Comparison of ENCODE assay signal across 1 cellular context in the genomic region with DNA sequence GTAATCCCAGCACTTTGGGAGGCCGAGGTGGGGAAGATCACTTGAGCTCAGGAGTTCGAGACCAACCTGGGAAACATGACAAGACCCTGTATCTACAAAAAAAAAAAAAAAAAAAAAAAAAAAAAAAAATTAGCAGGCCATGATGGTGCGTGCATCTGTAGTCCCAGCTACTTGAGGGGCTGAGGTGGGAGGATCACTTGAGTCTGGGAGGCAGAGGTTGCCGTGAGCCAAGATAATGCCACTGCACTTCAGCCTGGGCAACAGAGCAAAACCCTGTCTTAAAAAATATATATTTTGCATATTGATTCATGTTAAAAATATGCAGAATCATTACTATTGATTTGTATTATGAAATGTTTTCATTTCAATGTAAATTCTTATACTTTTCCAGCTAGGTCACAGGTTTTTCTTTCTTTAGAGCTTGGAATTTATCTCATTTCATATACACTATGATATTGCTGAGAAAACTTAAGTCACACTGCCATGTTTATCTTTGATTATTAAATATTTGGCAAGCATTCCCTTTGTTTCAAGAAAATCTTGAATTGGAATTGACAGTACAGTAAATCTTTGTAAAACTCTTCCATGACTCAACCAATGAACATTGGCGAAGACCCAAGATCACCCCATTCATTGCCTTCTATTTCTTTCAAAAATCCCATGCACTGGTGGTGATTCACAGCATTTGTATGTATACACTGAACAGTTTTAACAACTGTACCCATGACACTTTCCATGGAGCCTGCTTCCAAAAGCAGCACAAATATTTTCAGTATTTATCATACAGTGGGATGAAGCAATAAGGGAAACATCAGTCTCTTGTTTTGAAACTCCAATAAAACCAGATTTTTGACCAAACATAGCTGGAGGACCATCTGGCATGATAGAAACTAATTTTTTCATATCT.
TF ChIP-seq lines count a peak whose summit lies in the region.

No MANE protein-coding gene starts in this region.

TF ChIP-seq in SK-N-SH, 30 proteins besides CTCF, POLR2A, EP300 and RAD21 (continued from another document):
- TF ChIP-seq, protein P1, sequence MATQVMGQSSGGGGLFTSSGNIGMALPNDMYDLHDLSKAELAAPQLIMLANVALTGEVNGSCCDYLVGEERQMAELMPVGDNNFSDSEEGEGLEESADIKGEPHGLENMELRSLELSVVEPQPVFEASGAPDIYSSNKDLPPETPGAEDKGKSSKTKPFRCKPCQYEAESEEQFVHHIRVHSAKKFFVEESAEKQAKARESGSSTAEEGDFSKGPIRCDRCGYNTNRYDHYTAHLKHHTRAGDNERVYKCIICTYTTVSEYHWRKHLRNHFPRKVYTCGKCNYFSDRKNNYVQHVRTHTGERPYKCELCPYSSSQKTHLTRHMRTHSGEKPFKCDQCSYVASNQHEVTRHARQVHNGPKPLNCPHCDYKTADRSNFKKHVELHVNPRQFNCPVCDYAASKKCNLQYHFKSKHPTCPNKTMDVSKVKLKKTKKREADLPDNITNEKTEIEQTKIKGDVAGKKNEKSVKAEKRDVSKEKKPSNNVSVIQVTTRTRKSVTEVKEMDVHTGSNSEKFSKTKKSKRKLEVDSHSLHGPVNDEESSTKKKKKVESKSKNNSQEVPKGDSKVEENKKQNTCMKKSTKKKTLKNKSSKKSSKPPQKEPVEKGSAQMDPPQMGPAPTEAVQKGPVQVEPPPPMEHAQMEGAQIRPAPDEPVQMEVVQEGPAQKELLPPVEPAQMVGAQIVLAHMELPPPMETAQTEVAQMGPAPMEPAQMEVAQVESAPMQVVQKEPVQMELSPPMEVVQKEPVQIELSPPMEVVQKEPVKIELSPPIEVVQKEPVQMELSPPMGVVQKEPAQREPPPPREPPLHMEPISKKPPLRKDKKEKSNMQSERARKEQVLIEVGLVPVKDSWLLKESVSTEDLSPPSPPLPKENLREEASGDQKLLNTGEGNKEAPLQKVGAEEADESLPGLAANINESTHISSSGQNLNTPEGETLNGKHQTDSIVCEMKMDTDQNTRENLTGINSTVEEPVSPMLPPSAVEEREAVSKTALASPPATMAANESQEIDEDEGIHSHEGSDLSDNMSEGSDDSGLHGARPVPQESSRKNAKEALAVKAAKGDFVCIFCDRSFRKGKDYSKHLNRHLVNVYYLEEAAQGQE (IDR thresholded peaks at IDR 0.05; ENCODE audit: low read depth, low read length), result no peak
- TF ChIP-seq, protein P2, sequence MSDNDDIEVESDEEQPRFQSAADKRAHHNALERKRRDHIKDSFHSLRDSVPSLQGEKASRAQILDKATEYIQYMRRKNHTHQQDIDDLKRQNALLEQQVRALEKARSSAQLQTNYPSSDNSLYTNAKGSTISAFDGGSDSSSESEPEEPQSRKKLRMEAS (IDR thresholded peaks at IDR 0.05; ENCODE audit: low read depth), result no peak; the same call in 1 of the 2 replicates
- TF ChIP-seq FOXJ3 (CRISPR knock-in tag; IDR thresholded peaks at IDR 0.05) (no peak), FOSL2 (IDR thresholded peaks at IDR 0.05; ENCODE audit: borderline replicate concordance, low read depth) (peak; percentile 97), NFIC (IDR thresholded peaks at IDR 0.05; ENCODE audit: borderline replicate concordance) (peak; percentile 100), POLR2AphosphoS5 (IDR thresholded peaks at IDR 0.05; ENCODE audit: low read depth, low read length) (peak; percentile 72; the same call in 1 of the 2 replicates), GABPA (IDR thresholded peaks at IDR 0.05; ENCODE audit: low read depth) (0 out of 2 replicates have a peak, but pooled peaks have one; percentile 24), RCOR1 (IDR thresholded peaks at IDR 0.05; ENCODE audit: low read length) (no peak), TCF12 (IDR thresholded peaks at IDR 0.05) (peak; percentile 97), MXI1 (IDR thresholded peaks at IDR 0.05; ENCODE audit: low read depth, low read length) (no peak), EZH2phosphoT487 (IDR thresholded peaks at IDR 0.05; ENCODE audit: borderline replicate concordance, low read depth) (no peak)
- TF ChIP-seq, protein P3, sequence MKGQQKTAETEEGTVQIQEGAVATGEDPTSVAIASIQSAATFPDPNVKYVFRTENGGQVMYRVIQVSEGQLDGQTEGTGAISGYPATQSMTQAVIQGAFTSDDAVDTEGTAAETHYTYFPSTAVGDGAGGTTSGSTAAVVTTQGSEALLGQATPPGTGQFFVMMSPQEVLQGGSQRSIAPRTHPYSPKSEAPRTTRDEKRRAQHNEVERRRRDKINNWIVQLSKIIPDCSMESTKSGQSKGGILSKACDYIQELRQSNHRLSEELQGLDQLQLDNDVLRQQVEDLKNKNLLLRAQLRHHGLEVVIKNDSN (IDR thresholded peaks at IDR 0.05; ENCODE audit: borderline replicate concordance, low read depth), result no peak
